16 cellular contexts compared by ENCODE assay signal in genomic region chr10:104559935-104560334, GRCh38.
"Had no signal": no experiment of that assay in that cellular context is flagged by ENCODE, and none has a peak within 500 bp of the region (broad histone marks: within the 10 kb centered on the region; RNA-seq: fewer than 3 reads in every experiment).

No MANE protein-coding gene starts in this region.

- H3K4me3 Mint-ChIP-seq: activated naive CD4-positive, alpha-beta T cell treated with anti-CD3 and anti-CD28 coated beads, Interleukin-2, amount 10 ng/mL, durations not matched to agents 7 days and 5 days; brain; naive thymus-derived CD8-positive, alpha-beta T cell had no signal

- H3K4me1 ChIP-seq: esophagus squamous epithelium, foreskin keratinocyte, prostate gland, right lobe of liver, upper lobe of right lung had no signal

- H3K4me3 ChIP-seq: esophagus squamous epithelium, mucosa of descending colon, prostate gland, right lobe of liver, upper lobe of right lung had no signal

- H3K4me1 Mint-ChIP-seq: activated naive CD4-positive, alpha-beta T cell treated with anti-CD3 and anti-CD28 coated beads, Interleukin-2, amount 10 ng/mL, durations not matched to agents 7 days and 5 days; brain; naive thymus-derived CD8-positive, alpha-beta T cell had no signal

- DNase-seq: activated CD4-positive, alpha-beta T cell treated with anti-CD3 and anti-CD28 coated beads for 4 hours; activated naive CD4-positive, alpha-beta T cell treated with anti-CD3 and anti-CD28 coated beads, Interleukin-2, amount 10 ng/mL, durations not matched to agents 7 days and 5 days; activated T-cell treated with anti-CD3 and anti-CD28 coated beads for 4 hours; amniotic stem cell; esophagus squamous epithelium; mucosa of descending colon; naive thymus-derived CD8-positive, alpha-beta T cell; right lobe of liver; stimulated activated CD4-positive, alpha-beta T cell treated with anti-CD3 and anti-CD28 coated beads, Interleukin-2, amount 100 ng/mL, for 24 hours; stimulated activated naive CD4-positive, alpha-beta T cell treated with Interleukin-2 at 50 U/mL for 16 hours; upper lobe of right lung had no signal

- H3K36me3 Mint-ChIP-seq: activated naive CD4-positive, alpha-beta T cell treated with anti-CD3 and anti-CD28 coated beads, Interleukin-2, amount 10 ng/mL, durations not matched to agents 7 days and 5 days; brain; naive thymus-derived CD8-positive, alpha-beta T cell had no signal

- ATAC-seq: foreskin keratinocyte; mucosa of descending colon; naive thymus-derived CD8-positive, alpha-beta T cell; right lobe of liver; upper lobe of right lung had no signal

- H3K27ac Mint-ChIP-seq: activated naive CD4-positive, alpha-beta T cell treated with anti-CD3 and anti-CD28 coated beads, Interleukin-2, amount 10 ng/mL, durations not matched to agents 7 days and 5 days; activated T-helper 2 cell treated with anti-CD3 and anti-CD28 coated beads, Interferon-gamma antibody, Interleukin-2, Interleukin-4, amounts not matched to agents 10 μg/mL and 5 μg/mL and 100 μg/mL, durations not matched to agents 14 hours and 24 hours and 36 hours; brain; naive thymus-derived CD8-positive, alpha-beta T cell had no signal

- H3K27ac ChIP-seq: esophagus squamous epithelium, foreskin keratinocyte, neutrophil, prostate gland, right lobe of liver, upper lobe of right lung had no signal

- H3K9me3 Mint-ChIP-seq: activated naive CD4-positive, alpha-beta T cell treated with anti-CD3 and anti-CD28 coated beads, Interleukin-2, amount 10 ng/mL, durations not matched to agents 7 days and 5 days; activated T-helper 2 cell treated with anti-CD3 and anti-CD28 coated beads, Interferon-gamma antibody, Interleukin-2, Interleukin-4, amounts not matched to agents 10 μg/mL and 5 μg/mL and 100 μg/mL, durations not matched to agents 14 hours and 24 hours and 36 hours had no signal

- H3K9me3 ChIP-seq: esophagus squamous epithelium, mucosa of descending colon, neutrophil, prostate gland, right lobe of liver, upper lobe of right lung had no signal

- H3K36me3 ChIP-seq: esophagus squamous epithelium, neutrophil, prostate gland, right lobe of liver, upper lobe of right lung had no signal

- H3K27me3 ChIP-seq: esophagus squamous epithelium, right lobe of liver, upper lobe of right lung had no signal
